ENCODE assay signal across 20 cellular contexts in the genomic region with DNA sequence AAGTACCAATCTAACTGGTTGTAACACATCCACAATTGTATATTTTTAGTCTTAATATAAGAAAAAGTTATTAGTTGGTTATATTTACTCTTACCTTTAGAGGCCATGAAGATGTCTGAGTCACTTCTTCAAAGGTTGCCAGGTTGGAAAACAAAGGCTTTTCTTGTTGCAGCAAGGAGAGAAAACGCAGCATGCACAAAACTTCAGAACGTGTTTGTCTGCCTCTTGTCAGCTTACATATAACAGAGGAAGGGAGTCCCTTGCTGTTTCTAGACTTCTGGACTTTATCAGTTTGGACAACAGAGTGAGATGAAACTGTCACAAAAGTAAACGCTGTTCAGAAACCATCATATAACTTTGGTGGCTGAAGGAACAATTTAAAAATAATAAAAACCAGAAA. TPM values are rescaled to one million over a fixed set of nuclear protein-coding genes. Genes with fewer than 3 reads are reported as not detected.
DNase-seq lines count a peak whose midpoint lies in the region; ATAC-seq, FAIRE-seq and TF ChIP-seq lines count a peak whose summit lies in the region.
"Had no signal": no experiment of that assay in that cellular context is flagged by ENCODE, and none has a peak within 500 bp of the region (broad histone marks: within the 10 kb centered on the region; RNA-seq: fewer than 3 reads in every experiment).

A gene with protein sequence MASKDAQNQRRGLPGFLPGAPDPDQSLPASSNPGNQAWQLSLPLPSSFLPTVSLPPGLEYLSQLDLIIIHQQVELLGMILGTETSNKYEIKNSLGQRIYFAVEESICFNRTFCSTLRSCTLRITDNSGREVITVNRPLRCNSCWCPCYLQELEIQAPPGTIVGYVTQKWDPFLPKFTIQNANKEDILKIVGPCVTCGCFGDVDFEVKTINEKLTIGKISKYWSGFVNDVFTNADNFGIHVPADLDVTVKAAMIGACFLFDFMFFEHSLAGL (minus strand): TSS at position 241 of the 400 bp plus-strand sequence. CDS start 134 bp downstream, at position 107.

- H3K36me3 Mint-ChIP-seq in activated CD4-positive, alpha-beta T cell treated with anti-CD3 and anti-CD28 coated beads for 36 hours (ENCODE audit: low read depth), result no peaks in the 10 kb centered on the region
- H3K36me3 Mint-ChIP-seq: CD4-positive, alpha-beta memory T cell had no signal

- no peak within 1 kb of the TSS for H3K27ac Mint-ChIP-seq in activated CD4-positive, alpha-beta T cell treated with anti-CD3 and anti-CD28 coated beads for 36 hours
- H3K27ac Mint-ChIP-seq: CD4-positive, alpha-beta memory T cell had no signal

- 6% methylated on average over 3 of the region's 3 CpGs for WGBS in HepG2 (ENCODE audit: low lambda C conversion rate)
- WGBS in right lobe of liver (ENCODE audit: insufficient coverage, low coverage, low lambda C conversion rate, missing lambda C conversion rate), result 15% methylated on average over 3 of the region's 3 CpGs

- no peaks in the 10 kb centered on the region for H3K79me2 ChIP-seq in HepG2 (ENCODE audit: insufficient read depth, low read length)

- DNase-seq in HepG2 (ENCODE audit: low spot score), result peak; percentile 29
- no peak for DNase-seq in right lobe of liver
- DNase-seq in astrocyte of the hippocampus (ENCODE audit: low read depth, low spot score), result peak; percentile 5
- peak; percentile 78 for DNase-seq in islet precursor cell
- DNase-seq in upper lobe of right lung, result no peak
- DNase-seq in glomerular visceral epithelial cell (ENCODE audit: extremely low spot score), result no peak
- no peak for DNase-seq in activated CD4-positive, alpha-beta T cell treated with anti-CD3 and anti-CD28 coated beads for 36 hours
- DNase-seq: CD4-positive, alpha-beta memory T cell; DMS79; H7; Kasumi-1; NCI-H1092 treated with DMSO at 0.1 percent for 48 hours; NCI-H2081; NCI-H510A; NCI-H748 treated with DMSO at 0.1 percent for 48 hours; NK-92 treated with Interleukin-12 subunit alpha and Interleukin-12 subunit beta, amount 100 ng/mL, for 24 hours; SHP77 treated with DMSO at 0.1 percent for 48 hours had no signal

- FAIRE-seq in HepG2 (lab: Jason Lieb, UNC), result peak; percentile 55

- no peaks in the 10 kb centered on the region for H3K9me3 Mint-ChIP-seq in activated CD4-positive, alpha-beta T cell treated with anti-CD3 and anti-CD28 coated beads for 36 hours (ENCODE audit: low read depth)
- H3K9me3 Mint-ChIP-seq: CD4-positive, alpha-beta memory T cell had no signal

- in situ Hi-C loops in HepG2 (cut with HindIII; ENCODE audit: extremely low pct_ligation_motif_present, low pct_unique_long_range_greater_than_20kb), result no loop called here

- H3K36me3 ChIP-seq in HepG2 (replicated peaks in 1 of 2; ENCODE audit: control insufficient read depth in 1 of 2, insufficient read depth in 2 of 2, low read length in 2 of 2), result no peaks in the 10 kb centered on the region
- no peaks in the 10 kb centered on the region for H3K36me3 ChIP-seq in right lobe of liver
- no peaks in the 10 kb centered on the region for H3K36me3 ChIP-seq in upper lobe of right lung
- H3K36me3 ChIP-seq: BLaER1 had no signal

- H3K4me2 ChIP-seq in HepG2 (ENCODE audit: low read depth, low read length), result peak within 1 kb of the TSS; percentile 32; the same call in 1 of the 2 replicates
- H3K4me2 ChIP-seq: BLaER1 had no signal

- H3K4me3 Mint-ChIP-seq in activated CD4-positive, alpha-beta T cell treated with anti-CD3 and anti-CD28 coated beads for 36 hours, result no peak within 1 kb of the TSS
- H3K4me3 Mint-ChIP-seq: CD4-positive, alpha-beta memory T cell had no signal

- H4K20me1 ChIP-seq in HepG2 (ENCODE audit: insufficient read depth, low read length), result no peaks in the 10 kb centered on the region
- H4K20me1 ChIP-seq: BLaER1 had no signal

- peaks cover 6% of the 10 kb centered on the region for H3K27me3 Mint-ChIP-seq in activated CD4-positive, alpha-beta T cell treated with anti-CD3 and anti-CD28 coated beads for 36 hours
- H3K27me3 Mint-ChIP-seq: CD4-positive, alpha-beta memory T cell had no signal

- no peak within 1 kb of the TSS for H2AFZ ChIP-seq in HepG2 (ENCODE audit: low read length)

- ATAC-seq in HepG2, result peak; percentile 61; the same call in 2 of the 3 replicates
- no peak for ATAC-seq in right lobe of liver
- ATAC-seq in upper lobe of right lung, result no peak
- no peak for ATAC-seq in GM19395 (IDR thresholded peaks at IDR 0.05; ENCODE audit: unreplicated experiment)
- ATAC-seq in activated CD4-positive, alpha-beta T cell treated with anti-CD3 and anti-CD28 coated beads for 36 hours, result no peak

- no TSS peak for BruUV-seq in HepG2 (replicated peaks; lab: Mats Ljungman, UMichigan)

- H3K27ac ChIP-seq in HepG2 (ENCODE audit: extremely low read length, insufficient read depth, low read length), result no peak within 1 kb of the TSS
- H3K27ac ChIP-seq in right lobe of liver, result no peak within 1 kb of the TSS
- H3K27ac ChIP-seq in upper lobe of right lung, result no peak within 1 kb of the TSS
- H3K27ac ChIP-seq: BLaER1 had no signal

- CTCF ChIA-PET in HepG2 (lab: Yijun Ruan, JAX; ENCODE audit: low intra/inter-chr PET ratio, low total read pairs), result no interaction called here
- CTCF ChIA-PET in activated CD4-positive, alpha-beta T cell treated with anti-CD3 and anti-CD28 coated beads for 36 hours (lab: Charles Lee), result interaction anchor here (1.6 kb wide), 1 partner anchor 13 kb away, joined by 4 read pairs; no protein-coding TSS in a partner anchor

- H3K9me3 ChIP-seq in HepG2 (ENCODE audit: low read length) (no peaks in the 10 kb centered on the region), right lobe of liver (no peaks in the 10 kb centered on the region), upper lobe of right lung (no peaks in the 10 kb centered on the region)
- H3K9me3 ChIP-seq: BLaER1 had no signal

- TF ChIP-seq RAD21 in HepG2 (CRISPR knock-in tag; IDR thresholded peaks at IDR 0.05), result no peak

- intact Hi-C loops in HepG2 (cut with micrococcal nuclease; ENCODE audit: unreplicated experiment), result no loop called here
- intact Hi-C loops in right lobe of liver (cut with DNase I), result no loop called here
- intact Hi-C loops in upper lobe of right lung (cut with DNase I), result no loop called here
- intact Hi-C loops in activated CD4-positive, alpha-beta T cell treated with anti-CD3 and anti-CD28 coated beads for 36 hours (cut with DNase I, micrococcal nuclease), result no loop called here

- no peak for TF ChIP-seq EP300 in HepG2 (IDR thresholded peaks at IDR 0.05; ENCODE audit: low read depth in 2 of 2, low read length in 2 of 2)
- TF ChIP-seq EP300 in HepG2 (CRISPR knock-in tag; IDR thresholded peaks at IDR 0.05; ENCODE audit: borderline replicate concordance), result no peak

- no peak within 1 kb of the TSS for H3K4me3 ChIP-seq in HepG2 (replicated peaks in 1 of 3; ENCODE audit: insufficient read depth in 1 of 3, low read depth in 2 of 3, low read length in 3 of 3)
- no peak within 1 kb of the TSS for H3K4me3 ChIP-seq in right lobe of liver
- H3K4me3 ChIP-seq in upper lobe of right lung, result no peak within 1 kb of the TSS
- H3K4me3 ChIP-seq: BLaER1 had no signal

- TF ChIP-seq CTCF in HepG2 (CRISPR knock-in tag; IDR thresholded peaks at IDR 0.05) (no peak), right lobe of liver (IDR thresholded peaks at IDR 0.05) (no peak), upper lobe of right lung (IDR thresholded peaks at IDR 0.05) (no peak)

- TF ChIP-seq POLR2A in HepG2 (IDR thresholded peaks at IDR 0.05; ENCODE audit: insufficient read depth in 1 of 2, low read depth in 2 of 2, low read length in 2 of 2) (no peak), right lobe of liver (IDR thresholded peaks at IDR 0.05) (no peak)

- peaks cover 9% of the 10 kb centered on the region; the same call in 1 of the 2 replicates for H3K4me1 ChIP-seq in HepG2 (ENCODE audit: insufficient read depth, low read length)
- H3K4me1 ChIP-seq in right lobe of liver, result no peaks in the 10 kb centered on the region
- H3K4me1 ChIP-seq in upper lobe of right lung, result no peaks in the 10 kb centered on the region
- H3K4me1 ChIP-seq: BLaER1 had no signal

- H3K27me3 ChIP-seq in HepG2 (ENCODE audit: control insufficient read depth in 1 of 2, insufficient read depth in 2 of 2, low read length in 2 of 2) (no peaks in the 10 kb centered on the region), right lobe of liver (no peaks in the 10 kb centered on the region), upper lobe of right lung (peaks cover 6% of the 10 kb centered on the region)
- H3K27me3 ChIP-seq: BLaER1 had no signal

- peak within 1 kb of the TSS; percentile 10; the same call in 1 of the 2 replicates for H3K9ac ChIP-seq in HepG2 (ENCODE audit: insufficient read depth, low read depth, low read length)
- H3K9ac ChIP-seq: BLaER1 had no signal

- no peaks in the 10 kb centered on the region for H3K4me1 Mint-ChIP-seq in activated CD4-positive, alpha-beta T cell treated with anti-CD3 and anti-CD28 coated beads for 36 hours
- H3K4me1 Mint-ChIP-seq: CD4-positive, alpha-beta memory T cell had no signal

- POLR2A ChIA-PET in HepG2 (lab: Yijun Ruan, JAX), result no interaction called here
- POLR2A ChIA-PET in activated CD4-positive, alpha-beta T cell treated with anti-CD3 and anti-CD28 coated beads for 36 hours (lab: Charles Lee), result no interaction called here

RNA-seq across cellular contexts. Expression of the gene that starts here (rescaled TPM):
- total RNA-seq in HepG2 (2016; rRNA removed; fragmentation: Illumina TruSeq; extraction: Trizol), result not detected in 2 replicates
- total RNA-seq in HepG2 (2016; cell fraction: cytosol; rRNA removed; fragmentation: Illumina TruSeq; extraction: Trizol; ENCODE audit: low read depth), result not detected in 2 replicates
- not detected in 2 replicates for total RNA-seq in HepG2 (2016; cell fraction: insoluble cytoplasmic fraction; rRNA removed; fragmentation: Illumina TruSeq; extraction: Trizol)
- not detected in 2 replicates for total RNA-seq in HepG2 (2016; cell fraction: membrane; rRNA removed; fragmentation: Illumina TruSeq; extraction: Trizol)
- total RNA-seq in HepG2 (2016; cell fraction: nucleus; rRNA removed; fragmentation: Illumina TruSeq; extraction: Trizol), result not detected in 2 replicates
- polyA plus RNA-seq in HepG2 (2011; rRNA removed), result 0.22 and 0.50 TPM in 2 replicates
- 0.23 and 0.28 TPM in 2 replicates for polyA plus RNA-seq in HepG2 (2011; cell fraction: cytosol; rRNA removed)
- polyA plus RNA-seq in HepG2 (2011; cell fraction: nucleus; rRNA removed), result 0.08 and 0.14 TPM in 2 replicates
- polyA plus RNA-seq in HepG2 (2012), result 0.51 and 1.9 TPM in 2 replicates
- not detected in 2 replicates for polyA plus RNA-seq in HepG2 (2016; cell fraction: cytosol; fragmentation: Illumina TruSeq; extraction: Trizol; ENCODE audit: low read depth)
- polyA plus RNA-seq in HepG2 (2016; cell fraction: insoluble cytoplasmic fraction; fragmentation: Illumina TruSeq; extraction: Trizol; ENCODE audit: low read depth), result not detected in 2 replicates
- not detected in 2 replicates for polyA plus RNA-seq in HepG2 (2016; cell fraction: membrane; fragmentation: Illumina TruSeq; extraction: Trizol; ENCODE audit: low read depth)
- polyA plus RNA-seq in HepG2 (2016; cell fraction: nucleus; fragmentation: Illumina TruSeq; extraction: Trizol; ENCODE audit: insufficient read depth, low read depth), result not detected in 2 replicates
- 0.52 TPM in 1 of 2 replicates, not detected in the other for polyA minus RNA-seq in HepG2 (2011; rRNA and poly(A)+ RNA removed; ENCODE audit: low replicate concordance)
- polyA minus RNA-seq in HepG2 (2011; cell fraction: cytosol; rRNA and poly(A)+ RNA removed), result not detected in 2 replicates
- 0.39 and 0.62 TPM in 2 replicates for polyA minus RNA-seq in HepG2 (2011; cell fraction: nucleus; rRNA and poly(A)+ RNA removed)
- total RNA-seq in right lobe of liver, result not detected
- total RNA-seq in upper lobe of right lung, result not detected
- total RNA-seq in activated CD4-positive, alpha-beta T cell treated with anti-CD3 and anti-CD28 coated beads for 36 hours, result not detected
- total RNA-seq: CD4-positive, alpha-beta memory T cell; H7; OCI-LY7 had no signal
- polyA plus RNA-seq: CD4-positive, alpha-beta memory T cell had no signal

Comparison
In these comparisons a context has a peak if more than half of its experiments do, and no peak if none do; other contexts are left out.
1. DNase-seq: peak in HepG2 (single experiment), astrocyte of the hippocampus (single experiment) and islet precursor cell (single experiment); none in right lobe of liver (0 of 3), upper lobe of right lung (single experiment), glomerular visceral epithelial cell (single experiment) and activated CD4-positive, alpha-beta T cell treated with anti-CD3 and anti-CD28 coated beads for 36 hours (single experiment).